ENCODE assay signal across 19 cellular contexts in genomic region chr4:19152264-19152663, GRCh38.
"Had no signal": no experiment of that assay in that cellular context is flagged by ENCODE, and none has a peak within 500 bp of the region (broad histone marks: within the 10 kb centered on the region; RNA-seq: fewer than 3 reads in every experiment).

No MANE protein-coding gene starts in this region.

- H3K36me3 ChIP-seq: esophagus squamous epithelium, gastroesophageal sphincter, left ventricle myocardium inferior, lower lobe of right lung, pancreas, spleen, transverse colon had no signal

- DNase-seq: dermis blood vessel endothelial cell; esophagus squamous epithelium; foreskin fibroblast; glutamatergic neuron; immature natural killer cell; left ventricle myocardium inferior; lower lobe of right lung; natural killer cell; nucleus accumbens; pancreas; spleen; stimulated activated CD4-positive, alpha-beta T cell treated with anti-CD3 and anti-CD28 coated beads, Interleukin-15, amount 100 ng/mL, for 24 hours; stimulated activated CD4-positive, alpha-beta T cell treated with anti-CD3 and anti-CD28 coated beads, Interleukin-1b, Interleukin-23, amount 100 ng/mL, for 48 hours; stimulated activated CD4-positive, alpha-beta T cell treated with anti-CD3 and anti-CD28 coated beads, Interleukin-4, amount 100 ng/mL, for 24 hours; stimulated activated naive CD8-positive, alpha-beta T cell treated with anti-CD3 and anti-CD28 coated beads, Interleukin-15, amount 100 ng/mL, for 72 hours; testis; transverse colon had no signal

- H3K27me3 ChIP-seq: esophagus squamous epithelium, gastroesophageal sphincter, pancreas, spleen, testis, transverse colon had no signal

- H3K4me3 ChIP-seq: esophagus squamous epithelium, gastroesophageal sphincter, left ventricle myocardium inferior, lower lobe of right lung, pancreas, spleen, testis, transverse colon had no signal

- H3K27ac ChIP-seq: esophagus squamous epithelium, gastroesophageal sphincter, left ventricle myocardium inferior, lower lobe of right lung, pancreas, spleen, testis, transverse colon had no signal

- ATAC-seq: gastroesophageal sphincter; lower lobe of right lung; natural killer cell; pancreas; sciatic nerve; stimulated activated naive CD8-positive, alpha-beta T cell treated with anti-CD3 and anti-CD28 coated beads, Interleukin-15, amount 100 ng/mL, for 72 hours had no signal

- H3K9me3 ChIP-seq: pancreas, testis had no signal

- H3K4me1 ChIP-seq: esophagus squamous epithelium, gastroesophageal sphincter, left ventricle myocardium inferior, lower lobe of right lung, pancreas, spleen, testis, transverse colon had no signal
